ENCODE assay signal across 3 cellular contexts in the genomic region with DNA sequence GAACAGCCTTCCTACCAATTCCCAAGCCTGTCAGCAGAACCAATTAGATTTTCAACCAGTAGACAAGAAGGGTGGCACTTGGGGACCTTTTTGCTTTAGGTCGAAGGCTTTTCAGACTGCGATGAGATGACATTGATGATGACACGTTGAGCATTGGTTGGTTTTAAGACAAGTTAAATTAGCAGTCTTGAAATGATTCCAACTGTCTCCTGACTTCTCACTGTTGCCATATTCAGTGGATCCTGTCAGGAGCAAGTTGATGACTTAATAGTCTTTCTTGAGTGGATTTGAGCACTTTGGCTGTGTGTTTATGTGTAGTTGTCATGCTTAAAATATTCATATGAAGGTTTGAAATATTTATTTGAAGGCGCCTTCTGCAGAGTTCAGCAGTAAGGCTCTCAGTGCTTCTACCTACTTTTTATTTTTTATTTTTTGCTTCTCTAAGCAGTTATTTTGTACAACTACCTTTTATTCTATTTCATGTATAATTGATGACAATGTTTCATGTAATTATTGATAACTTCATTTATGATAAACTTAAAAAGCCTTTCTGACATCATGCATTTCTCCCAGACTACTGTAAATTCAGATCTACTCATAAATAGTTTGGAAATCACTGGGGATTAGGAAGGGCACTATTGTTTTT.
TF ChIP-seq lines count a peak whose summit lies in the region.

No MANE protein-coding gene starts in this region.

TF ChIP-seq in GM12891, 5 proteins besides CTCF, POLR2A, EP300 and RAD21:
- TF ChIP-seq POU2F2 (IDR thresholded peaks at IDR 0.05; ENCODE audit: low read depth, low read length) (no peak), PAX5 (IDR thresholded peaks at IDR 0.05; ENCODE audit: insufficient read depth, low read length, severe bottlenecking) (no peak), TAF1 (IDR thresholded peaks at IDR 0.05; ENCODE audit: low read depth, low read length) (no peak), POLR2AphosphoS5 (IDR thresholded peaks at IDR 0.05; ENCODE audit: low read depth, low read length) (no peak), SPI1 (IDR thresholded peaks at IDR 0.05; ENCODE audit: low read depth, low read length) (no peak)

TF ChIP-seq in IMR-90, 13 proteins besides CTCF, POLR2A, EP300 and RAD21:
- TF ChIP-seq, protein P1, sequence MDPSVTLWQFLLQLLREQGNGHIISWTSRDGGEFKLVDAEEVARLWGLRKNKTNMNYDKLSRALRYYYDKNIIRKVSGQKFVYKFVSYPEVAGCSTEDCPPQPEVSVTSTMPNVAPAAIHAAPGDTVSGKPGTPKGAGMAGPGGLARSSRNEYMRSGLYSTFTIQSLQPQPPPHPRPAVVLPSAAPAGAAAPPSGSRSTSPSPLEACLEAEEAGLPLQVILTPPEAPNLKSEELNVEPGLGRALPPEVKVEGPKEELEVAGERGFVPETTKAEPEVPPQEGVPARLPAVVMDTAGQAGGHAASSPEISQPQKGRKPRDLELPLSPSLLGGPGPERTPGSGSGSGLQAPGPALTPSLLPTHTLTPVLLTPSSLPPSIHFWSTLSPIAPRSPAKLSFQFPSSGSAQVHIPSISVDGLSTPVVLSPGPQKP (IDR thresholded peaks at IDR 0.05; ENCODE audit: borderline replicate concordance, low read depth, low read length): no peak
- peak; percentile 46; the same call in 1 of the 2 replicates for TF ChIP-seq MAFK (IDR thresholded peaks at IDR 0.05; ENCODE audit: low read depth, low read length)
TF ChIP-seq in IMR-90: peak in this region for 1.

TF ChIP-seq in K562, 482 proteins besides CTCF, POLR2A, EP300 and RAD21:
- TF ChIP-seq ZNF316 (IDR thresholded peaks at IDR 0.05) (peak; percentile 24; the same call in 1 of the 2 replicates), GTF2B (IDR thresholded peaks at IDR 0.05; ENCODE audit: extremely low read depth, insufficient read length) (no peak), MEF2A (IDR thresholded peaks at IDR 0.05; ENCODE audit: control insufficient read depth, low read depth, low read length) (no peak)
- TF ChIP-seq, protein P2, sequence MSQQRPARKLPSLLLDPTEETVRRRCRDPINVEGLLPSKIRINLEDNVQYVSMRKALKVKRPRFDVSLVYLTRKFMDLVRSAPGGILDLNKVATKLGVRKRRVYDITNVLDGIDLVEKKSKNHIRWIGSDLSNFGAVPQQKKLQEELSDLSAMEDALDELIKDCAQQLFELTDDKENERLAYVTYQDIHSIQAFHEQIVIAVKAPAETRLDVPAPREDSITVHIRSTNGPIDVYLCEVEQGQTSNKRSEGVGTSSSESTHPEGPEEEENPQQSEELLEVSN (IDR thresholded peaks at IDR 0.05; ENCODE audit: borderline replicate concordance in 1 of 2, extremely low read depth in 1 of 2, insufficient read depth in 1 of 2, insufficient read length in 1 of 2, low read depth in 1 of 2, low read length in 1 of 2, poor library complexity in 1 of 2, severe bottlenecking in 1 of 2): no peak
